11 cellular contexts compared by ENCODE assay signal in genomic region chr12:75892779-75893408, GRCh38.
DNase-seq lines count a peak whose midpoint lies in the region; ATAC-seq and TF ChIP-seq lines count a peak whose summit lies in the region.
"Had no signal": no experiment of that assay in that cellular context is flagged by ENCODE, and none has a peak within 500 bp of the region (broad histone marks: within the 10 kb centered on the region; RNA-seq: fewer than 3 reads in every experiment).

No MANE protein-coding gene starts in this region.

- H3K4me3 Mint-ChIP-seq in activated CD8-positive, alpha-beta memory T cell treated with anti-CD3 and anti-CD28 coated beads, Interleukin-2, amount 10 ng/mL, durations not matched to agents 7 days and 5 days, result no peak overlapping the region

- DNase-seq in HCT116 (ENCODE audit: low read depth, low spot score) (no peak), RPMI7951 (ENCODE audit: low read depth) (peak; percentile 86), fibroblast of gingiva (ENCODE audit: low read depth) (peak; percentile 37), osteoblast (ENCODE audit: insufficient read length, low spot score, missing footprints) (no peak), MM.1S (no peak)
- no peak for DNase-seq in activated CD8-positive, alpha-beta memory T cell treated with anti-CD3 and anti-CD28 coated beads, Interleukin-2, amount 10 ng/mL, durations not matched to agents 7 days and 5 days
- no peak for DNase-seq in stimulated activated CD8-positive, alpha-beta memory T cell treated with anti-CD3 and anti-CD28 coated beads, Interleukin-4, amount 100 ng/mL, for 48 hours
- DNase-seq: activated CD4-positive, alpha-beta T cell treated with anti-CD3 and anti-CD28 coated beads, Interleukin-2, amount 50 U/mL, for 1 hour; activated effector memory CD4-positive, alpha-beta T cell treated with anti-CD3 and anti-CD28 coated beads, Interleukin-2, amount 50 U/mL, for 16 hours; NCI-H1092 treated with DMSO at 0.1 percent for 48 hours; NCI-H526 had no signal

- H3K36me3 Mint-ChIP-seq in activated CD8-positive, alpha-beta memory T cell treated with anti-CD3 and anti-CD28 coated beads, Interleukin-2, amount 10 ng/mL, durations not matched to agents 7 days and 5 days, result peaks cover 4% of the 10 kb centered on the region

- H3K27me3 ChIP-seq in HCT116 (ENCODE audit: insufficient read depth, low read length) (no peaks in the 10 kb centered on the region), osteoblast (ENCODE audit: insufficient read depth, low read length) (no peaks in the 10 kb centered on the region), MM.1S (replicated peaks; ENCODE audit: insufficient read depth, low read length) (no peaks in the 10 kb centered on the region)

- no TSS peak for BruUV-seq in HCT116 (replicated peaks; lab: Mats Ljungman, UMichigan)

- peak; percentile 31; the same call in 1 of the 2 replicates for ATAC-seq in HCT116
- ATAC-seq in activated CD8-positive, alpha-beta memory T cell treated with anti-CD3 and anti-CD28 coated beads, Interleukin-2, amount 10 ng/mL, durations not matched to agents 7 days and 5 days, result no peak

- H3K4me2 ChIP-seq in HCT116 (ENCODE audit: low read length) (no peak overlapping the region), osteoblast (ENCODE audit: insufficient read depth, low read length) (no peak overlapping the region), MM.1S (ENCODE audit: low read depth, low read length) (no peak overlapping the region)

- TF ChIP-seq POLR2A in HCT116 (IDR thresholded peaks at IDR 0.05; ENCODE audit: borderline replicate concordance, extremely low read depth, insufficient read depth, insufficient read length), result no peak

- H3K36me3 ChIP-seq in HCT116 (ENCODE audit: control insufficient read depth in 1 of 2, insufficient read depth in 2 of 2, low read length in 2 of 2), result no peaks in the 10 kb centered on the region
- H3K36me3 ChIP-seq in osteoblast (ENCODE audit: insufficient read depth, low read length), result no peaks in the 10 kb centered on the region
- H3K36me3 ChIP-seq in MM.1S (replicated peaks; ENCODE audit: insufficient read depth, low read length), result no peaks in the 10 kb centered on the region

- no peak for TF ChIP-seq RAD21 in HCT116 (IDR thresholded peaks at IDR 0.05; ENCODE audit: low read depth)

- no peaks in the 10 kb centered on the region for H3F3A ChIP-seq in MM.1S (ENCODE audit: insufficient read depth, low read length)

- H3K27ac Mint-ChIP-seq in activated CD8-positive, alpha-beta memory T cell treated with anti-CD3 and anti-CD28 coated beads, Interleukin-2, amount 10 ng/mL, durations not matched to agents 7 days and 5 days, result no peak overlapping the region

- intact Hi-C loops in HCT116 (cut with micrococcal nuclease), result loop anchor here (5.0 kb wide), 1 partner anchor 129 kb away; no protein-coding TSS in a partner anchor

- CTCF ChIA-PET in HCT116 (lab: Charles Lee), result no interaction called here
- CTCF ChIA-PET in activated CD8-positive, alpha-beta memory T cell treated with anti-CD3 and anti-CD28 coated beads, Interleukin-2, amount 10 ng/mL, durations not matched to agents 7 days and 5 days (lab: Charles Lee), result interaction anchor here (1.1 to 1.4 kb wide), 2 partner anchors 51 to 70 kb away, joined by 3 to 5 read pairs; no protein-coding TSS in a partner anchor

- H2AFZ ChIP-seq in HCT116 (ENCODE audit: low read depth, low read length, poor library complexity, severe bottlenecking) (no peak overlapping the region), osteoblast (ENCODE audit: low read length) (peak overlapping the region; percentile 21), MM.1S (ENCODE audit: low read length) (no peak overlapping the region)

- POLR2A ChIA-PET in HCT116 (lab: Charles Lee), result interaction anchor here (1.0 to 1.1 kb wide), 4 partner anchors 10 to 132 kb away, joined by 3 to 4 read pairs (median 3); no protein-coding TSS in a partner anchor

- no peaks in the 10 kb centered on the region for H4K20me1 ChIP-seq in HCT116 (ENCODE audit: insufficient read depth)
- H4K20me1 ChIP-seq in osteoblast (ENCODE audit: insufficient read depth, low read length), result no peaks in the 10 kb centered on the region
- H4K20me1 ChIP-seq in MM.1S (ENCODE audit: insufficient read depth, low read length), result no peaks in the 10 kb centered on the region

- H3K4me1 Mint-ChIP-seq in activated CD8-positive, alpha-beta memory T cell treated with anti-CD3 and anti-CD28 coated beads, Interleukin-2, amount 10 ng/mL, durations not matched to agents 7 days and 5 days, result no peaks in the 10 kb centered on the region

- H3K27me3 Mint-ChIP-seq in activated CD8-positive, alpha-beta memory T cell treated with anti-CD3 and anti-CD28 coated beads, Interleukin-2, amount 10 ng/mL, durations not matched to agents 7 days and 5 days, result peaks cover 26% of the 10 kb centered on the region

- H3K4me3 ChIP-seq in HCT116 (replicated peaks in 1 of 2; ENCODE audit: low read depth in 1 of 2, low read length in 2 of 2), result no peak overlapping the region
- H3K4me3 ChIP-seq in osteoblast (ENCODE audit: insufficient read depth, low read length), result no peak overlapping the region
- no peak overlapping the region for H3K4me3 ChIP-seq in MM.1S (ENCODE audit: low read length)

- H3K79me2 ChIP-seq in HCT116 (ENCODE audit: insufficient read depth, low read length), result no peaks in the 10 kb centered on the region
- no peaks in the 10 kb centered on the region for H3K79me2 ChIP-seq in osteoblast (ENCODE audit: insufficient read depth, low read length)
- no peaks in the 10 kb centered on the region for H3K79me2 ChIP-seq in MM.1S (ENCODE audit: low read length)

- H3K9me3 ChIP-seq in HCT116 (ENCODE audit: control insufficient read depth in 1 of 2, insufficient read depth in 1 of 2, low read depth in 1 of 2, low read length in 2 of 2), result no peaks in the 10 kb centered on the region
- no peaks in the 10 kb centered on the region for H3K9me3 ChIP-seq in osteoblast (ENCODE audit: low read depth, low read length)
- no peaks in the 10 kb centered on the region for H3K9me3 ChIP-seq in MM.1S (replicated peaks; ENCODE audit: insufficient read depth, low read length)

- H3K4me1 ChIP-seq in HCT116 (ENCODE audit: control insufficient read depth in 1 of 2, insufficient read depth in 2 of 2, low read length in 2 of 2) (peaks cover 79 to 96% of the 10 kb centered on the region in 2 experiments), osteoblast (ENCODE audit: insufficient read depth, low read length) (peaks cover 17% of the 10 kb centered on the region), MM.1S (ENCODE audit: low read length) (no peaks in the 10 kb centered on the region)

- H3K9me3 Mint-ChIP-seq in activated CD8-positive, alpha-beta memory T cell treated with anti-CD3 and anti-CD28 coated beads, Interleukin-2, amount 10 ng/mL, durations not matched to agents 7 days and 5 days (ENCODE audit: low read depth), result no peaks in the 10 kb centered on the region

- H3K9me2 ChIP-seq in HCT116 (ENCODE audit: insufficient read depth), result no peaks in the 10 kb centered on the region
- H3K9me2 ChIP-seq in MM.1S (replicated peaks; ENCODE audit: insufficient read depth, low read length), result no peaks in the 10 kb centered on the region

- RAD21 ChIA-PET in HCT116 (lab: Charles Lee; ENCODE audit: low non-redundant PET in 1 of 2, low total read pairs in 2 of 2, uncharacterized antibody in 2 of 2, unreplicated experiment in 2 of 2), result interaction anchor here (0.6 to 0.8 kb wide), 3 partner anchors 34 to 218 kb away, joined by 3 to 8 read pairs (median 3); no protein-coding TSS in a partner anchor

- H3K27ac ChIP-seq in HCT116 (ENCODE audit: low read depth, low read length) (peak overlapping the region; percentile 94), osteoblast (ENCODE audit: low read depth, low read length) (peak overlapping the region; percentile 13), MM.1S (ENCODE audit: low read length) (no peak overlapping the region)

- H3K9ac ChIP-seq in HCT116 (ENCODE audit: low read length), result peak overlapping the region; percentile 39
- H3K9ac ChIP-seq in MM.1S (ENCODE audit: low read length), result no peak overlapping the region

- no peak for TF ChIP-seq CTCF in HCT116 (IDR thresholded peaks at IDR 0.05 in 2 of 3, conservative IDR thresholded peaks at IDR 0.05 in 1 of 3; ENCODE audit: borderline replicate concordance in 1 of 3, insufficient read depth in 1 of 3, low read depth in 2 of 3, low read length in 2 of 3)
- TF ChIP-seq CTCF in osteoblast (IDR thresholded peaks at IDR 0.05; ENCODE audit: extremely low read depth, low read depth, low read length), result no peak
- no peak for TF ChIP-seq CTCF in MM.1S (IDR thresholded peaks at IDR 0.05; ENCODE audit: low read length)

TF ChIP-seq in HCT116, 20 proteins besides CTCF, POLR2A, EP300 and RAD21 (continues in another document):
- TF ChIP-seq FOSL1 (IDR thresholded peaks at IDR 0.05; ENCODE audit: low read depth) (no peak), REST (IDR thresholded peaks at IDR 0.05; ENCODE audit: low read depth) (no peak), EZH2 (IDR thresholded peaks at IDR 0.05) (no peak), MAX (IDR thresholded peaks at IDR 0.05) (0 out of 2 replicates have a peak, but pooled peaks have one; percentile 18), TCF7L2 (IDR thresholded peaks at IDR 0.05; ENCODE audit: borderline replicate concordance, extremely low read depth, insufficient read depth, insufficient read length) (peak; percentile 89)

Comparison
In these comparisons a context has a peak if more than half of its experiments do, and no peak if none do; other contexts are left out.
1. DNase-seq: peak in RPMI7951 (single experiment) and fibroblast of gingiva (single experiment); none in HCT116 (single experiment), osteoblast (single experiment), MM.1S (single experiment), activated CD8-positive, alpha-beta memory T cell treated with anti-CD3 and anti-CD28 coated beads, Interleukin-2, amount 10 ng/mL, durations not matched to agents 7 days and 5 days (single experiment) and stimulated activated CD8-positive, alpha-beta memory T cell treated with anti-CD3 and anti-CD28 coated beads, Interleukin-4, amount 100 ng/mL, for 48 hours (single experiment).